1 cellular context compared by ENCODE assay signal in the genomic region with DNA sequence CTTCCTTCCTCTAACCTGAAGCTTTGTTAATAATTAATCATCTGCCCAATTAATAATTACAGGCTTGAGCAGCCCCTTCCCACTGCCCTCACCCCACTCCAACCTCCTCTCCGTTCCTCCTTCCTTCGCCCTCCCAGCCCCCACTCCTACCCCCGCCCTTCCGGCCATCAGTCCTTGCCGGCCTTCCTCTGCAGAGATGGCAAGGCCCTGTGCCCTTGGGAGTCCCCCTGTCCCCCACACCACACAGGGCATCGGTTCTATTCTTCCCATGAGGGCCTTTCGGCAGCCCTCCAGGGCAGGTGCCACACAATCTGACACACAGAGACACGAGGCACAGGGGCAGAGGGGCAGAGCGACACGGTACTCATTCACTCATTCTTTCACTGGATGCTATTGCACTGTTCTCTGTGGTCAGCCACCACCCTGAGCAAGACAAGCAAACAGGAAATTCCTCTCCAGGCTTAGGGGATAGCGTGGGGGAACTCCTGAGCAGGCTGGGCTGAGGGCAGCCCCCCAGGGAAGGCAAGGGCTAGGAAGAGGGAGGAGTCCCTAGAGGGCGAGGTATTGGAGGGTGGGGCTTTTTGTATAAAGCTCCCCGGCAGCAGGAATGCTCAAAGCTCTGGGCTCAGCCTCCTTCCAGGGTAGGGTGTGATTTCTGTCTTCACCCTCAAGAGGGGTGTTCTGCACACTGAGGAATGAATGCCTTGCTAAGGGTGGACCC.
TF ChIP-seq lines count a peak whose summit lies in the region.

No MANE protein-coding gene starts in this region.

TF ChIP-seq in K562, 482 proteins besides CTCF, POLR2A, EP300 and RAD21:
- TF ChIP-seq TAF1 (IDR thresholded peaks at IDR 0.05; ENCODE audit: control insufficient read depth, extremely low read depth, insufficient read depth, low read length, severe bottlenecking) (no peak), ZNF24 (IDR thresholded peaks at IDR 0.05) (peak; percentile 48; the same call in 1 of the 2 replicates)
- TF ChIP-seq, protein P1, sequence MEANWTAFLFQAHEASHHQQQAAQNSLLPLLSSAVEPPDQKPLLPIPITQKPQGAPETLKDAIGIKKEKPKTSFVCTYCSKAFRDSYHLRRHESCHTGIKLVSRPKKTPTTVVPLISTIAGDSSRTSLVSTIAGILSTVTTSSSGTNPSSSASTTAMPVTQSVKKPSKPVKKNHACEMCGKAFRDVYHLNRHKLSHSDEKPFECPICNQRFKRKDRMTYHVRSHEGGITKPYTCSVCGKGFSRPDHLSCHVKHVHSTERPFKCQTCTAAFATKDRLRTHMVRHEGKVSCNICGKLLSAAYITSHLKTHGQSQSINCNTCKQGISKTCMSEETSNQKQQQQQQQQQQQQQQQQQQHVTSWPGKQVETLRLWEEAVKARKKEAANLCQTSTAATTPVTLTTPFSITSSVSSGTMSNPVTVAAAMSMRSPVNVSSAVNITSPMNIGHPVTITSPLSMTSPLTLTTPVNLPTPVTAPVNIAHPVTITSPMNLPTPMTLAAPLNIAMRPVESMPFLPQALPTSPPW (CRISPR knock-in tag; IDR thresholded peaks at IDR 0.05): 0 out of 2 replicates have a peak, but pooled peaks have one; percentile 16
- TF ChIP-seq, protein P2, sequence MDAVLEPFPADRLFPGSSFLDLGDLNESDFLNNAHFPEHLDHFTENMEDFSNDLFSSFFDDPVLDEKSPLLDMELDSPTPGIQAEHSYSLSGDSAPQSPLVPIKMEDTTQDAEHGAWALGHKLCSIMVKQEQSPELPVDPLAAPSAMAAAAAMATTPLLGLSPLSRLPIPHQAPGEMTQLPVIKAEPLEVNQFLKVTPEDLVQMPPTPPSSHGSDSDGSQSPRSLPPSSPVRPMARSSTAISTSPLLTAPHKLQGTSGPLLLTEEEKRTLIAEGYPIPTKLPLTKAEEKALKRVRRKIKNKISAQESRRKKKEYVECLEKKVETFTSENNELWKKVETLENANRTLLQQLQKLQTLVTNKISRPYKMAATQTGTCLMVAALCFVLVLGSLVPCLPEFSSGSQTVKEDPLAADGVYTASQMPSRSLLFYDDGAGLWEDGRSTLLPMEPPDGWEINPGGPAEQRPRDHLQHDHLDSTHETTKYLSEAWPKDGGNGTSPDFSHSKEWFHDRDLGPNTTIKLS (IDR thresholded peaks at IDR 0.05; ENCODE audit: borderline replicate concordance, low read depth): no peak
TF ChIP-seq in K562: peak in this region for 2.
